In the genomic region with DNA sequence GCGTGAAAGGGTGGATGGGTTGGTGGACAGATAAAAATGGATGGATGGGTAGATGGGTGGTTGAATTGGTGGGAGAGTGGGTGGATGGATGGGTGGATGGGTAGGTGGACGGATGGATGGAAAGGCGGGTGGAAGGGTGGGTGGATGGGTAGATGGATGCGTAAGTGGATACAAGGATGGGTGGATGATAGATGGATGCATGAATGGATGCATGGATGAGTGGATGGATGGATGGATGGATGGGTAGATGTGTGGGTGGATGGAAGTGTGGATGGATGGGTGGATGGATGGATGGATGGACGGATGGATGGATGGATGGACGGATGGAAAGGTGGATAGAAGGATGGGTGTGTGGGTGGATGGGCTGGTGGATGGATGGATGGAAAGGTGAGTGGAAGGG, we compare ENCODE assay signal across 18 cellular contexts.
"Had no signal": no experiment of that assay in that cellular context is flagged by ENCODE, and none has a peak within 500 bp of the region (broad histone marks: within the 10 kb centered on the region; RNA-seq: fewer than 3 reads in every experiment).

No MANE protein-coding gene starts in this region.

- H3K9me3 ChIP-seq: adrenal gland, esophagus muscularis mucosa, gastrocnemius medialis, sigmoid colon, tibial artery had no signal

- H3K27ac Mint-ChIP-seq: activated naive CD4-positive, alpha-beta T cell treated with anti-CD3 and anti-CD28 coated beads, Interleukin-2, amount 50 U/mL, for 24 hours; natural killer cell; T-helper 17 cell had no signal

- ATAC-seq: natural killer cell, T-helper 17 cell had no signal

- H3K4me3 ChIP-seq: adrenal gland, coronary artery, esophagus muscularis mucosa, gastrocnemius medialis, sigmoid colon, smooth muscle cell, tibial artery had no signal

- H3K9me3 Mint-ChIP-seq: activated naive CD4-positive, alpha-beta T cell treated with anti-CD3 and anti-CD28 coated beads, Interleukin-2, amount 50 U/mL, for 24 hours; activated T-cell treated with anti-CD3 and anti-CD28 coated beads, Interleukin-2, amount 50 U/mL, for 72 hours; natural killer cell had no signal

- H3K36me3 ChIP-seq: adrenal gland, gastrocnemius medialis, sigmoid colon had no signal

- H3K4me3 Mint-ChIP-seq: activated naive CD4-positive, alpha-beta T cell treated with anti-CD3 and anti-CD28 coated beads, Interleukin-2, amount 50 U/mL, for 24 hours; natural killer cell; T-helper 17 cell had no signal

- H3K27ac ChIP-seq: adrenal gland, coronary artery, esophagus muscularis mucosa, gastrocnemius medialis, sigmoid colon, tibial artery, WERI-Rb-1 had no signal

- DNase-seq: activated CD4-positive, CD25-positive, alpha-beta regulatory T cell treated with anti-CD3 and anti-CD28 coated beads, Interleukin-2, amount 50 U/mL, for 72 hours; activated gamma-delta T cell; cerebellar nuclear complex; midbrain; natural killer cell; retina; sigmoid colon; stimulated activated naive CD4-positive, alpha-beta T cell; T-helper 17 cell; tibial artery; WERI-Rb-1 had no signal

- H3K36me3 Mint-ChIP-seq: natural killer cell had no signal
